In genomic region chr12:104064031-104064841, GRCh38 we compare ENCODE assay signal across 8 cellular contexts. TPM values are rescaled to one million over a fixed set of nuclear protein-coding genes. Genes with fewer than 3 reads are reported as not detected.
DNase-seq lines count a peak whose midpoint lies in the region; ATAC-seq and TF ChIP-seq lines count a peak whose summit lies in the region.

TSS of gene HCFC2 (plus strand) at chr12:104064531. CDS start at chr12:104064561, 30 bp downstream.

- H3K36me3 ChIP-seq in ectodermal cell (ENCODE audit: control insufficient read depth, insufficient read depth, low read length) = no peaks in the 10 kb centered on the region

- CTCF ChIA-PET in activated CD4-positive, alpha-beta memory T cell treated with anti-CD3 and anti-CD28 coated beads for 36 hours (lab: Charles Lee) = interaction anchor here (0.8 to 5.1 kb wide), 3 partner anchors 10 to 45 kb away, joined by 3 to 60 read pairs (median 3); no protein-coding TSS in a partner anchor

- DNase-seq in CD14-positive monocyte (ENCODE audit: low spot score) (peak; percentile 88), NCI-H748 (lab: John Stamatoyannopoulos, UW; ENCODE audit: unreplicated experiment) (peak; percentile 89), lung microvascular endothelial cell (ENCODE audit: low read depth in 2 of 2) (peak; percentile 89 to 93)
- peak; percentile 93 for DNase-seq in activated CD4-positive, alpha-beta memory T cell treated with anti-CD3 and anti-CD28 coated beads for 36 hours
- peak; percentile 79 to 87 (median 80) for DNase-seq in stimulated activated CD4-positive, alpha-beta T cell treated with anti-CD3 and anti-CD28 coated beads, TNF-alpha, amount 100 ng/mL, for 4 hours (ENCODE audit: low read depth in 3 of 3)

- H3K9me3 Mint-ChIP-seq in CD14-positive monocyte = no peaks in the 10 kb centered on the region
- no peaks in the 10 kb centered on the region for H3K9me3 Mint-ChIP-seq in activated CD4-positive, alpha-beta memory T cell treated with anti-CD3 and anti-CD28 coated beads for 36 hours

- H3K27me3 ChIP-seq in ectodermal cell (ENCODE audit: control insufficient read depth, insufficient read depth, low read length, poor library complexity, severe bottlenecking) = peaks cover 19% of the 10 kb centered on the region

- POLR2A ChIA-PET in activated CD4-positive, alpha-beta memory T cell treated with anti-CD3 and anti-CD28 coated beads for 36 hours (lab: Charles Lee) = interaction anchor here (0.7 to 2.8 kb wide), 8 partner anchors 19 to 136 kb away, joined by 3 to 21 read pairs (median 4); partner anchors contain the start of genes HSP90B1, NFYB and TDG

- H3K4me3 Mint-ChIP-seq in CD14-positive monocyte = peak within 1 kb of the TSS; percentile 93 to 95
- H3K4me3 Mint-ChIP-seq in activated CD4-positive, alpha-beta memory T cell treated with anti-CD3 and anti-CD28 coated beads for 36 hours = peak within 1 kb of the TSS; percentile 97

- intact Hi-C loops in CD14-positive monocyte (cut with micrococcal nuclease) = loop anchor here (5.0 to 10.0 kb wide), 3 partner anchors 43 to 129 kb away; partner anchors contain the start of genes NFYB (in 2 of the 2) and HSP90B1 (in 1 of the 2)
- intact Hi-C loops in activated CD4-positive, alpha-beta memory T cell treated with anti-CD3 and anti-CD28 coated beads for 36 hours (cut with micrococcal nuclease) = loop anchor here (1.0 to 2.0 kb wide), 8 partner anchors 20 to 223 kb away; partner anchors contain the start of genes HSP90B1, NFYB and TDG

- peak; percentile 87 for ATAC-seq in GM19372 (IDR thresholded peaks at IDR 0.05; ENCODE audit: low read depth, unreplicated experiment)
- ATAC-seq in HG03521 (IDR thresholded peaks at IDR 0.05; ENCODE audit: unreplicated experiment) = peak; percentile 88

- H3K9me3 ChIP-seq in ectodermal cell (ENCODE audit: control insufficient read depth, low read length) = no peaks in the 10 kb centered on the region

- H3K4me1 Mint-ChIP-seq in CD14-positive monocyte = peaks cover 23% of the 10 kb centered on the region
- peaks cover 21% of the 10 kb centered on the region for H3K4me1 Mint-ChIP-seq in activated CD4-positive, alpha-beta memory T cell treated with anti-CD3 and anti-CD28 coated beads for 36 hours (ENCODE audit: low read depth)

- WGBS in ectodermal cell, 2 experiments = 0% methylated on average over 74 of the region's 74 CpGs

- peak within 1 kb of the TSS; percentile 88 for H3K4me3 ChIP-seq in ectodermal cell (ENCODE audit: insufficient read depth, low read depth, low read length)

- TF ChIP-seq CTCF in CD14-positive monocyte (IDR thresholded peaks at IDR 0.05) = no peak

- H3K36me3 Mint-ChIP-seq in CD14-positive monocyte = peaks cover 13 to 14% of the 10 kb centered on the region in 2 donors
- H3K36me3 Mint-ChIP-seq in activated CD4-positive, alpha-beta memory T cell treated with anti-CD3 and anti-CD28 coated beads for 36 hours = peaks cover 4% of the 10 kb centered on the region

- H3K27ac Mint-ChIP-seq in CD14-positive monocyte = peak within 1 kb of the TSS; percentile 87 to 96 (median 92)
- peak within 1 kb of the TSS; percentile 81 for H3K27ac Mint-ChIP-seq in activated CD4-positive, alpha-beta memory T cell treated with anti-CD3 and anti-CD28 coated beads for 36 hours

- H3K27ac ChIP-seq in ectodermal cell (ENCODE audit: insufficient read depth, low read depth, low read length, poor library complexity, severe bottlenecking) = no peak within 1 kb of the TSS

- H3K27me3 Mint-ChIP-seq in CD14-positive monocyte (ENCODE audit: low read depth in 3 of 3) = peaks cover 8 to 19% (median 12%) of the 10 kb centered on the region in 3 donors
- H3K27me3 Mint-ChIP-seq in activated CD4-positive, alpha-beta memory T cell treated with anti-CD3 and anti-CD28 coated beads for 36 hours = peaks cover 12% of the 10 kb centered on the region

- H3K4me1 ChIP-seq in ectodermal cell (ENCODE audit: control insufficient read depth, insufficient read depth, low read length) = peaks cover 6% of the 10 kb centered on the region

RNA-seq across cellular contexts. Expression of gene HCFC2, which starts in this region (rescaled TPM):
- 1 to 10 TPM; 3.3 to 4.3 TPM for polyA plus RNA-seq in CD14-positive monocyte
- total RNA-seq in activated CD4-positive, alpha-beta memory T cell treated with anti-CD3 and anti-CD28 coated beads for 36 hours = 10 to 100 TPM in 1 of 2 experiments, 1 to 10 TPM in 1; 8.9 to 10.8 TPM
- polyA plus RNA-seq in ectodermal cell (2013, experiment 1 of 4) = 3.4 TPM
- polyA plus RNA-seq in ectodermal cell (2013, experiment 2 of 4) = 4.1 TPM
- polyA plus RNA-seq in ectodermal cell (2013, experiment 3 of 4) = 4.4 TPM
- 4.3 TPM for polyA plus RNA-seq in ectodermal cell (2013, experiment 4 of 4)
- total RNA-seq in lung microvascular endothelial cell = 12.2 and 25.0 TPM in 2 replicates
